ENCODE assay signal across 1 cellular context in genomic region chr1:225467193-225468020, GRCh38.
TF ChIP-seq lines count a peak whose summit lies in the region.

No MANE protein-coding gene starts in this region.

TF ChIP-seq in SK-N-SH, 30 proteins besides CTCF, POLR2A, EP300 and RAD21 (continued from another document):
- no peak for TF ChIP-seq MAX (IDR thresholded peaks at IDR 0.05; ENCODE audit: low read depth)
- no peak for TF ChIP-seq CHD2 (IDR thresholded peaks at IDR 0.05; ENCODE audit: low read length, partially characterized antibody)
- TF ChIP-seq GATA2 (CRISPR knock-in tag; IDR thresholded peaks at IDR 0.05): no peak
- TF ChIP-seq JUND (IDR thresholded peaks at IDR 0.05): no peak
